Comparison of ENCODE assay signal across 26 cellular contexts in the genomic region with DNA sequence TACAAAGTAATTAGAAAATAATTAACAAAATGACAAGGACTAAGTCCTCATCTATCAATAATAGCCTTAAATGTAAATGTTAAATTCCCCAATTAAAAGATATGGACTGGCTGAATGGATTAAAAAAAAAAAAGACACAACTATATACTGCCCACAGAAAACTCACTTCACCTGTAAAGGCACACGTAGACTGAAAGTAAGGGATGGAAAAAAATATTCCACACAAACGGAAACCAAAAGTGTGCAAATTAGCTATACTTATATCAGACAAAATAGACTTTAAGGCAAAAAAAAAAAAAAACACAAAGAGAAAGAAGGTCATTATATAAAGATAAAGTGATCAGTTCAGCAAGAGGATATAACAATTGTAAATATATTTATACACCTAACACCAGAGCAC.
"Had no signal": no experiment of that assay in that cellular context is flagged by ENCODE, and none has a peak within 500 bp of the region (broad histone marks: within the 10 kb centered on the region; RNA-seq: fewer than 3 reads in every experiment).

No MANE protein-coding gene starts in this region.

- H3K9me3 Mint-ChIP-seq: immature natural killer cell; nephron; stimulated activated naive B cell treated with anti-CD40 and anti-IgM and Interleukin-4, amounts not matched to agents 10 μg/mL and 1 μg/mL and 100 μg/mL, for 72 hours; T-helper 2 cell treated with Interferon-gamma antibody and Interleukin-4, amounts not matched to agents 5 μg/mL and 100 μg/mL, for 36 hours had no signal

- H3K4me3 Mint-ChIP-seq: activated CD4-positive, alpha-beta T cell treated with anti-CD3 and anti-CD28 coated beads for 36 hours; immature natural killer cell; nephron; stimulated activated naive B cell treated with anti-CD40 and anti-IgM and Interleukin-4, amounts not matched to agents 10 μg/mL and 1 μg/mL and 100 μg/mL, for 72 hours; T-helper 2 cell treated with Interferon-gamma antibody and Interleukin-4, amounts not matched to agents 5 μg/mL and 100 μg/mL, for 36 hours had no signal

- DNase-seq: activated CD4-positive, alpha-beta T cell treated with anti-CD3 and anti-CD28 coated beads for 36 hours; activated CD4-positive, CD25-positive, alpha-beta regulatory T cell; activated CD8-positive, alpha-beta memory T cell treated with anti-CD3 and anti-CD28 coated beads for 24 hours; activated naive CD4-positive, alpha-beta T cell; amygdala; caudate nucleus; head of caudate nucleus; hypothalamus; immature natural killer cell; kidney; left colon; mammary epithelial cell; retina; sigmoid colon; SK-N-SH; small intestine; stimulated activated CD4-positive, alpha-beta T cell treated with anti-CD3 and anti-CD28 coated beads, Interleukin-4, amount 100 ng/mL, for 24 hours; stimulated activated CD8-positive, alpha-beta memory T cell treated with anti-CD3 and anti-CD28 coated beads, Interleukin-4, amount 100 ng/mL, for 48 hours; stimulated activated naive B cell treated with anti-CD40 and anti-IgM and Interleukin-4, amounts not matched to agents 10 μg/mL and 1 μg/mL and 100 μg/mL, for 72 hours; SW 1271; testis; transverse colon had no signal

- H3K27ac Mint-ChIP-seq: nephron; progenitor cell of endocrine pancreas; stimulated activated naive B cell treated with anti-CD40 and anti-IgM and Interleukin-4, amounts not matched to agents 10 μg/mL and 1 μg/mL and 100 μg/mL, for 72 hours; T-helper 2 cell treated with Interferon-gamma antibody and Interleukin-4, amounts not matched to agents 5 μg/mL and 100 μg/mL, for 36 hours had no signal

- ATAC-seq: activated CD4-positive, alpha-beta T cell treated with anti-CD3 and anti-CD28 coated beads for 36 hours; gastroesophageal sphincter; left colon; stimulated activated naive B cell treated with anti-CD40 and anti-IgM and Interleukin-4, amounts not matched to agents 10 μg/mL and 1 μg/mL and 100 μg/mL, for 72 hours had no signal

- H3K4me1 Mint-ChIP-seq: nephron; stimulated activated naive B cell treated with anti-CD40 and anti-IgM and Interleukin-4, amounts not matched to agents 10 μg/mL and 1 μg/mL and 100 μg/mL, for 72 hours had no signal

- H3K27me3 Mint-ChIP-seq: activated CD4-positive, alpha-beta T cell treated with anti-CD3 and anti-CD28 coated beads for 36 hours; progenitor cell of endocrine pancreas; stimulated activated naive B cell treated with anti-CD40 and anti-IgM and Interleukin-4, amounts not matched to agents 10 μg/mL and 1 μg/mL and 100 μg/mL, for 72 hours had no signal
